1 cellular context compared by ENCODE assay signal in genomic region chr7:7751243-7752092, GRCh38.
A peak's percentile ranks its signal among the peaks of the same experiment; 100 is the strongest.
TF ChIP-seq lines count a peak whose summit lies in the region.

No MANE protein-coding gene starts in this region.

TF ChIP-seq in HepG2, 621 proteins besides CTCF, POLR2A, EP300 and RAD21 (continues in another document):
- peak; percentile 57 for TF ChIP-seq FOXP4 (CRISPR knock-in tag; IDR thresholded peaks at IDR 0.05)
- TF ChIP-seq, protein P1, sequence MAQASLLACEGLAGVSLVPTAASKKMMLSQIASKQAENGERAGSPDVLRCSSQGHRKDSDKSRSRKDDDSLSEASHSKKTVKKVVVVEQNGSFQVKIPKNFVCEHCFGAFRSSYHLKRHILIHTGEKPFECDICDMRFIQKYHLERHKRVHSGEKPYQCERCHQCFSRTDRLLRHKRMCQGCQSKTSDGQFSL (CRISPR knock-in tag; IDR thresholded peaks at IDR 0.05): no peak
- 0 out of 2 replicates have a peak, but pooled peaks have one; percentile 24 for TF ChIP-seq PAXIP1 (CRISPR knock-in tag; conservative IDR thresholded peaks at IDR 0.05)
- 0 out of 2 replicates have a peak, but pooled peaks have one; percentile 15 for TF ChIP-seq FOXK1 (CRISPR knock-in tag; IDR thresholded peaks at IDR 0.05; ENCODE audit: borderline replicate concordance, low read depth)
- no peak for TF ChIP-seq REPIN1 (CRISPR knock-in tag; IDR thresholded peaks at IDR 0.05; ENCODE audit: borderline replicate concordance, low read depth)
- peak; percentile 40; the same call in 1 of the 2 replicates for TF ChIP-seq ARID3A (IDR thresholded peaks at IDR 0.05; ENCODE audit: low read depth, low read length)
- peak; percentile 53; the same call in 1 of the 2 replicates for TF ChIP-seq SALL1 (CRISPR knock-in tag; IDR thresholded peaks at IDR 0.05)
- TF ChIP-seq GFI1 (CRISPR knock-in tag; IDR thresholded peaks at IDR 0.05; ENCODE audit: borderline replicate concordance): 0 out of 2 replicates have a peak, but pooled peaks have one; percentile 22
- 0 out of 2 replicates have a peak, but pooled peaks have one; percentile 19 for TF ChIP-seq PPARG (CRISPR knock-in tag; conservative IDR thresholded peaks at IDR 0.05)
- TF ChIP-seq, protein P2, sequence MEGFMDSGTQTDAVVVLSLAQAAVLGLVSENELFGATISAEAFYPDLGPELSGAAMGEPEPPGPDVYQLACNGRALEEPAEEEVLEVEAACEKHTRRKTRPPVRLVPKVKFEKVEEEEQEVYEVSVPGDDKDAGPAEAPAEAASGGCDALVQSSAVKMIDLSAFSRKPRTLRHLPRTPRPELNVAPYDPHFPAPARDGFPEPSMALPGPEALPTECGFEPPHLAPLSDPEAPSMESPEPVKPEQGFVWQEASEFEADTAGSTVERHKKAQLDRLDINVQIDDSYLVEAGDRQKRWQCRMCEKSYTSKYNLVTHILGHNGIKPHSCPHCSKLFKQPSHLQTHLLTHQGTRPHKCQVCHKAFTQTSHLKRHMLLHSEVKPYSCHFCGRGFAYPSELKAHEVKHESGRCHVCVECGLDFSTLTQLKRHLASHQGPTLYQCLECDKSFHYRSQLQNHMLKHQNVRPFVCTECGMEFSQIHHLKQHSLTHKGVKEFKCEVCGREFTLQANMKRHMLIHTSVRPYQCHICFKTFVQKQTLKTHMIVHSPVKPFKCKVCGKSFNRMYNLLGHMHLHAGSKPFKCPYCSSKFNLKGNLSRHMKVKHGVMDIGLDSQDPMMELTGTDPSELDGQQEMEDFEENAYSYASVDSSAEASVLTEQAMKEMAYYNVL (CRISPR knock-in tag; IDR thresholded peaks at IDR 0.05; ENCODE audit: borderline replicate concordance): no peak
- TF ChIP-seq RARA (CRISPR knock-in tag; IDR thresholded peaks at IDR 0.05): no peak
- no peak for TF ChIP-seq ZNF646 (CRISPR knock-in tag; IDR thresholded peaks at IDR 0.05)
- TF ChIP-seq HNF4G (IDR thresholded peaks at IDR 0.05; ENCODE audit: borderline replicate concordance, low read depth, low read length): peak; percentile 8; the same call in 1 of the 2 replicates
- TF ChIP-seq HNF4G (CRISPR knock-in tag; IDR thresholded peaks at IDR 0.05; ENCODE audit: borderline replicate concordance, low read depth): no peak
- no peak for TF ChIP-seq SP140L (CRISPR knock-in tag; IDR thresholded peaks at IDR 0.05; ENCODE audit: borderline replicate concordance)
- no peak for TF ChIP-seq ZNF496 (CRISPR knock-in tag; IDR thresholded peaks at IDR 0.05; ENCODE audit: insufficient replicate concordance)
- TF ChIP-seq ADNP (CRISPR knock-in tag; IDR thresholded peaks at IDR 0.05): no peak
- TF ChIP-seq PATZ1 (CRISPR knock-in tag; IDR thresholded peaks at IDR 0.05): peak; percentile 46
- TF ChIP-seq SOX6 (IDR thresholded peaks at IDR 0.05): no peak
- 0 out of 2 replicates have a peak, but pooled peaks have one; percentile 25 for TF ChIP-seq SOX6 (CRISPR knock-in tag; IDR thresholded peaks at IDR 0.05)
- TF ChIP-seq ZNF878 (CRISPR knock-in tag; IDR thresholded peaks at IDR 0.05): no peak
- TF ChIP-seq ZMYM3 (CRISPR knock-in tag; IDR thresholded peaks at IDR 0.05): no peak
- TF ChIP-seq ARID5B (CRISPR knock-in tag; IDR thresholded peaks at IDR 0.05): peak; percentile 35; the same call in 1 of the 2 replicates
- no peak for TF ChIP-seq MLLT10 (CRISPR knock-in tag; IDR thresholded peaks at IDR 0.05)
- TF ChIP-seq FOXP1 (IDR thresholded peaks at IDR 0.05): no peak
- TF ChIP-seq FOXP1 (CRISPR knock-in tag; IDR thresholded peaks at IDR 0.05): peak; percentile 42; the same call in 1 of the 2 replicates
- no peak for TF ChIP-seq HMG20B (CRISPR knock-in tag; conservative IDR thresholded peaks at IDR 0.05)
- no peak for TF ChIP-seq ZNF557 (CRISPR knock-in tag; IDR thresholded peaks at IDR 0.05)
- TF ChIP-seq AGO2 (optimal IDR thresholded peaks at IDR 0.05; ENCODE audit: low read depth, low read length): no peak
- TF ChIP-seq, protein P3, sequence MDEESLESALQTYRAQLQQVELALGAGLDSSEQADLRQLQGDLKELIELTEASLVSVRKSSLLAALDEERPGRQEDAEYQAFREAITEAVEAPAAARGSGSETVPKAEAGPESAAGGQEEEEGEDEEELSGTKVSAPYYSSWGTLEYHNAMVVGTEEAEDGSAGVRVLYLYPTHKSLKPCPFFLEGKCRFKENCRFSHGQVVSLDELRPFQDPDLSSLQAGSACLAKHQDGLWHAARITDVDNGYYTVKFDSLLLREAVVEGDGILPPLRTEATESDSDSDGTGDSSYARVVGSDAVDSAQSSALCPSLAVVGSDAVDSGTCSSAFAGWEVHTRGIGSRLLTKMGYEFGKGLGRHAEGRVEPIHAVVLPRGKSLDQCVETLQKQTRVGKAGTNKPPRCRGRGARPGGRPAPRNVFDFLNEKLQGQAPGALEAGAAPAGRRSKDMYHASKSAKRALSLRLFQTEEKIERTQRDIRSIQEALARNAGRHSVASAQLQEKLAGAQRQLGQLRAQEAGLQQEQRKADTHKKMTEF (CRISPR knock-in tag; IDR thresholded peaks at IDR 0.05): 0 out of 2 replicates have a peak, but pooled peaks have one; percentile 25
- no peak for TF ChIP-seq ZNF792 (CRISPR knock-in tag; IDR thresholded peaks at IDR 0.05)
